28 cellular contexts compared by ENCODE assay signal in genomic region chr3:87710028-87710427, GRCh38.
"Had no signal": no experiment of that assay in that cellular context is flagged by ENCODE, and none has a peak within 500 bp of the region (broad histone marks: within the 10 kb centered on the region; RNA-seq: fewer than 3 reads in every experiment).

No MANE protein-coding gene starts in this region.

- H3K9me3 ChIP-seq: colonic mucosa, lower lobe of right lung, mucosa of descending colon had no signal

- H3K79me2 ChIP-seq: hepatocyte had no signal

- H2AFZ ChIP-seq: hepatocyte had no signal

- ATAC-seq: effector memory CD8-positive, alpha-beta T cell; esophagus mucosa; gastroesophageal sphincter; heart left ventricle; left cardiac atrium; left lung; left ventricle myocardium superior; lower lobe of right lung; mucosa of descending colon; naive thymus-derived CD8-positive, alpha-beta T cell had no signal

- H3K27ac ChIP-seq: colonic mucosa, epithelial cell of prostate, esophagus squamous epithelium, gastroesophageal sphincter, heart left ventricle, hepatocyte, left lung, lower lobe of right lung had no signal

- H3K4me2 ChIP-seq: hepatocyte had no signal

- H3K4me3 ChIP-seq: colonic mucosa, esophagus squamous epithelium, gastroesophageal sphincter, heart left ventricle, hepatocyte, left lung, lower lobe of right lung, mucosa of descending colon had no signal

- H3K27me3 ChIP-seq: colonic mucosa, esophagus squamous epithelium, gastroesophageal sphincter, hepatocyte, left lung had no signal

- H3K4me1 ChIP-seq: colonic mucosa, esophagus squamous epithelium, gastroesophageal sphincter, heart left ventricle, left lung, lower lobe of right lung had no signal

- H3K36me3 ChIP-seq: colonic mucosa, esophagus squamous epithelium, gastroesophageal sphincter, heart left ventricle, left lung, lower lobe of right lung had no signal

- FAIRE-seq: endometrium, frontal cortex, kidney had no signal

- DNase-seq: colonic mucosa; cortex of kidney; effector CD8-positive, alpha-beta T cell; effector memory CD8-positive, alpha-beta T cell; endodermal cell; erythroblast; esophagus squamous epithelium; foreskin fibroblast; heart left ventricle; hypothalamus; immature natural killer cell; islet precursor cell; kidney; kidney glomerular epithelial cell; left cardiac atrium; left lung; left ventricle myocardium superior; lower lobe of right lung; mesenchymal stem cell; mucosa of descending colon; naive B cell; naive thymus-derived CD8-positive, alpha-beta T cell had no signal
